Comparison of ENCODE assay signal across 23 cellular contexts in genomic region chr12:91980345-91980744, GRCh38.
DNase-seq lines count a peak whose midpoint lies in the region; ATAC-seq and TF ChIP-seq lines count a peak whose summit lies in the region.
"Had no signal": no experiment of that assay in that cellular context is flagged by ENCODE, and none has a peak within 500 bp of the region (broad histone marks: within the 10 kb centered on the region; RNA-seq: fewer than 3 reads in every experiment).

No MANE protein-coding gene starts in this region.

- H3K27me3 Mint-ChIP-seq in T-helper 17 cell (no peaks in the 10 kb centered on the region), nephron (ENCODE audit: low read depth) (no peaks in the 10 kb centered on the region)
- H3K27me3 Mint-ChIP-seq: CD4-positive, alpha-beta memory T cell had no signal

- DNase-seq in NCI-H1105 (lab: John Stamatoyannopoulos, UW) = peak; percentile 14
- no peak for DNase-seq in T-helper 17 cell
- DNase-seq in fibroblast of gingiva (ENCODE audit: low read depth) = peak; percentile 77
- DNase-seq in DMS79 treated with DMSO at 0.1 percent for 48 hours (lab: John Stamatoyannopoulos, UW) = no peak
- no peak for DNase-seq in effector CD4-positive, alpha-beta T cell
- DNase-seq: Caco-2; CD4-positive, alpha-beta memory T cell; DMS 273 treated with DMSO at 0.1 percent for 48 hours; DND-41; GM23248; H9; HFFc6; Kasumi-1; NCI-H1436; NCI-H187 treated with DMSO at 0.1 percent for 48 hours; NCI-H2107; NCI-H510A treated with DMSO at 0.1 percent for 48 hours; NCI-H774; NK-92 treated with Interleukin-12 subunit alpha and Interleukin-12 subunit beta, amount 100 ng/mL, for 24 hours; Peyer's patch; SJCRH30 had no signal

- H3K36me3 Mint-ChIP-seq in T-helper 17 cell (ENCODE audit: low read depth) = no peaks in the 10 kb centered on the region
- H3K36me3 Mint-ChIP-seq in nephron (ENCODE audit: low read depth) = no peaks in the 10 kb centered on the region

- peak overlapping the region; percentile 93 for H3K27ac Mint-ChIP-seq in T-helper 17 cell
- peak overlapping the region; percentile 39 to 76 (median 70) for H3K27ac Mint-ChIP-seq in nephron
- H3K27ac Mint-ChIP-seq: H9, HFFc6 had no signal

- no peak for TF ChIP-seq CTCF in nephron (IDR thresholded peaks at IDR 0.05; ENCODE audit: unreplicated experiment in 3 of 3)

- peaks cover 16% of the 10 kb centered on the region for H3K4me1 Mint-ChIP-seq in T-helper 17 cell
- peaks cover 20% of the 10 kb centered on the region for H3K4me1 Mint-ChIP-seq in nephron

- ATAC-seq in T-helper 17 cell = no peak
- no peak for ATAC-seq in HG03175 (IDR thresholded peaks at IDR 0.05; ENCODE audit: unreplicated experiment)

- H3K4me3 Mint-ChIP-seq in T-helper 17 cell (no peak overlapping the region), nephron (no peak overlapping the region)
- H3K4me3 Mint-ChIP-seq: H9, HFFc6 had no signal

- H3K9me3 ChIP-seq in T-helper 17 cell (ENCODE audit: control insufficient read depth, low read length, poor library complexity, severe bottlenecking) = no peaks in the 10 kb centered on the region
- H3K9me3 ChIP-seq: Caco-2, Peyer's patch, SJCRH30 had no signal

- peaks cover 2% of the 10 kb centered on the region for H3K9me3 Mint-ChIP-seq in nephron
- H3K9me3 Mint-ChIP-seq: H9, HFFc6 had no signal

Comparison
In these comparisons a context has a peak if more than half of its experiments do, and no peak if none do; other contexts are left out.
1. DNase-seq: peak in NCI-H1105 (single experiment) and fibroblast of gingiva (single experiment); none in T-helper 17 cell (0 of 3), DMS79 treated with DMSO at 0.1 percent for 48 hours (single experiment) and effector CD4-positive, alpha-beta T cell (single experiment).